Comparison of ENCODE assay signal across 23 cellular contexts in the genomic region with DNA sequence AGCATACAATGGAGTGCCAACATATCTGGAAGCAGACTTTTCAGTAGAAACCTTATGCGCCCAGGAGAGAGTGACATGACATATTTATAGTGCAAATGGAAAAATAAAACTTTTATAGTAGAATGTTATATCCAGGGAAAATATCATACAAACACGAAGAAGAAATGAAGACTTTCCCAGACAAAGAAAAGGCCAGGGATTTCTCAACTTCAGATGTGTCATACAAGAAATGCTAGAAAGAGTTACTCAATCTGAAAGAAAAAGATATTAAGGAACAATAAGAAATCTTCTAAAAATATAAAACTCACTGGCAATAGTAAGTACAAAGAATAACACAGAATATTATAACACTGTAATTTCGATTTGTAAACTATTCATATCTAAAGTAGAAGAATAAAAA.
"Had no signal": no experiment of that assay in that cellular context is flagged by ENCODE, and none has a peak within 500 bp of the region (broad histone marks: within the 10 kb centered on the region; RNA-seq: fewer than 3 reads in every experiment).

No MANE protein-coding gene starts in this region.

- DNase-seq: IMR-90, Karpas-422, KG1, MM.1S, NCI-H1092 treated with DMSO at 0.1 percent for 48 hours, NCI-H1436, NCI-H187, NCI-H2029, NCI-H2081 treated with DMSO at 0.1 percent for 48 hours, NCI-H2171, NCI-H226, NCI-H446, NCI-H510A, NCI-H524 treated with DMSO at 0.1 percent for 48 hours, NCI-H69, NCI-H774, PC-3, SHP77 had no signal

- H3K4me1 ChIP-seq: SJSA1 had no signal

- H3K36me3 ChIP-seq: SJSA1 had no signal

- ATAC-seq: HepG2, Panc1, PC-3 had no signal

- H3K27ac ChIP-seq: RWPE1, SJSA1, SK-N-MC had no signal

- H3K9me3 ChIP-seq: SJSA1 had no signal

- H3K27me3 ChIP-seq: SJSA1 had no signal

- H3K4me3 ChIP-seq: SJSA1, SK-N-MC had no signal
